Comparison of ENCODE assay signal across 13 cellular contexts in genomic region chr20:33516882-33517281, GRCh38. TPM values are rescaled to one million over a fixed set of nuclear protein-coding genes. Genes with fewer than 3 reads are reported as not detected.
DNase-seq lines count a peak whose midpoint lies in the region; ATAC-seq, FAIRE-seq and TF ChIP-seq lines count a peak whose summit lies in the region.
"Had no signal": no experiment of that assay in that cellular context is flagged by ENCODE, and none has a peak within 500 bp of the region (broad histone marks: within the 10 kb centered on the region; RNA-seq: fewer than 3 reads in every experiment).

No MANE protein-coding gene starts in this region.

- H2AFZ ChIP-seq in SK-N-SH (ENCODE audit: low read depth) = no peak overlapping the region

- no peaks in the 10 kb centered on the region for H3K36me3 ChIP-seq in SK-N-SH (replicated peaks in 1 of 2; ENCODE audit: control insufficient read depth in 1 of 2, insufficient read depth in 2 of 2, low read length in 1 of 2)
- H3K36me3 ChIP-seq in CD8-positive, alpha-beta T cell (ENCODE audit: insufficient read depth, low read length) = no peaks in the 10 kb centered on the region

- no peak for DNase-seq in Calu3
- DNase-seq in SK-N-SH = no peak
- DNase-seq in fibroblast of the aortic adventitia (ENCODE audit: low read depth) = peak; percentile 32
- no peak for DNase-seq in CD8-positive, alpha-beta T cell
- no peak for DNase-seq in H54 (ENCODE audit: insufficient read length, low spot score)
- no peak for DNase-seq in urothelium cell line (ENCODE audit: low spot score)
- no peak for DNase-seq in HCEC 1CT
- DNase-seq: activated CD4-positive, alpha-beta T cell treated with anti-CD3 and anti-CD28 coated beads, Interleukin-2, amount 50 U/mL, for 4 hours; activated naive CD4-positive, alpha-beta T cell treated with anti-CD3 and anti-CD28 coated beads, Interleukin-2, amount 10 ng/mL, durations not matched to agents 7 days and 5 days; effector CD8-positive, alpha-beta T cell; stimulated activated CD4-positive, alpha-beta T cell treated with anti-CD3 and anti-CD28 coated beads, Interleukin-4, amount 100 ng/mL, for 24 hours had no signal

- no peak overlapping the region for H3K4me2 ChIP-seq in SK-N-SH

- H3K9me3 ChIP-seq in SK-N-SH = no peaks in the 10 kb centered on the region
- H3K9me3 ChIP-seq in CD8-positive, alpha-beta T cell (ENCODE audit: low read length) = no peaks in the 10 kb centered on the region

- no peak overlapping the region for H3K4me3 Mint-ChIP-seq in Calu3 (ENCODE audit: low read depth, unreplicated experiment)
- no peak overlapping the region for H3K4me3 Mint-ChIP-seq in CD8-positive, alpha-beta T cell
- H3K4me3 Mint-ChIP-seq: activated naive CD4-positive, alpha-beta T cell treated with anti-CD3 and anti-CD28 coated beads, Interleukin-2, amount 10 ng/mL, durations not matched to agents 7 days and 5 days; neural crest cell had no signal

- no peaks in the 10 kb centered on the region for H3K27me3 ChIP-seq in SK-N-SH (ENCODE audit: insufficient read depth)
- H3K27me3 ChIP-seq in CD8-positive, alpha-beta T cell (ENCODE audit: insufficient read depth, low read length) = no peaks in the 10 kb centered on the region

- TF ChIP-seq EP300 in SK-N-SH (IDR thresholded peaks at IDR 0.05; ENCODE audit: borderline replicate concordance in 1 of 2, low read depth in 1 of 2, low read length in 1 of 2) = no peak

- H3K27ac ChIP-seq in 22Rv1 (peak overlapping the region; percentile 21; the same call in 1 of the 2 replicates), SK-N-SH (ENCODE audit: low read depth in 2 of 2, low read length in 1 of 2) (peak overlapping the region; percentile 18 to 20; a peak in 2 of 4 replicates)
- no peak overlapping the region for H3K27ac ChIP-seq in CD8-positive, alpha-beta T cell (ENCODE audit: low read depth, low read length)

- H3K9ac ChIP-seq in SK-N-SH = no peak overlapping the region

- peak overlapping the region; percentile 78 for H3K27ac Mint-ChIP-seq in Calu3 (ENCODE audit: unreplicated experiment)
- no peak overlapping the region for H3K27ac Mint-ChIP-seq in CD8-positive, alpha-beta T cell
- H3K27ac Mint-ChIP-seq: activated naive CD4-positive, alpha-beta T cell treated with anti-CD3 and anti-CD28 coated beads, Interleukin-2, amount 10 ng/mL, durations not matched to agents 7 days and 5 days had no signal

- 36% methylated on average over 1 of the region's 1 CpG for WGBS in SK-N-SH (ENCODE audit: low lambda C conversion rate)

- H3K4me3 ChIP-seq in SK-N-SH (ENCODE audit: low read depth in 2 of 2, low read length in 1 of 2) = no peak overlapping the region
- H3K4me3 ChIP-seq in fibroblast of the aortic adventitia (ENCODE audit: low read depth, low read length) = no peak overlapping the region
- H3K4me3 ChIP-seq in CD8-positive, alpha-beta T cell (ENCODE audit: low read depth, low read length) = no peak overlapping the region

- H3K27me3 Mint-ChIP-seq in Calu3 (ENCODE audit: unreplicated experiment) = no peaks in the 10 kb centered on the region
- no peaks in the 10 kb centered on the region for H3K27me3 Mint-ChIP-seq in CD8-positive, alpha-beta T cell (ENCODE audit: low read depth)
- H3K27me3 Mint-ChIP-seq: activated naive CD4-positive, alpha-beta T cell treated with anti-CD3 and anti-CD28 coated beads, Interleukin-2, amount 10 ng/mL, durations not matched to agents 7 days and 5 days had no signal

- H4K20me1 ChIP-seq in SK-N-SH (ENCODE audit: insufficient read depth) = peaks cover 5% of the 10 kb centered on the region

- no peak for FAIRE-seq in H54 (lab: Jason Lieb, UNC)
- FAIRE-seq in urothelium cell line (lab: Jason Lieb, UNC) = no peak

- H3K79me2 ChIP-seq in SK-N-SH (ENCODE audit: insufficient read depth) = peaks cover 73% of the 10 kb centered on the region

- TF ChIP-seq POLR2A in H54 (IDR thresholded peaks at IDR 0.05; ENCODE audit: low read depth, low read length) = no peak

- H3K4me1 ChIP-seq in SK-N-SH (ENCODE audit: control insufficient read depth in 1 of 2, insufficient read depth in 2 of 2, low read depth in 1 of 2, low read length in 1 of 2) = peaks cover 0 to 14% of the 10 kb centered on the region in 2 experiments; a peak in 1 of 4 replicates
- H3K4me1 ChIP-seq in CD8-positive, alpha-beta T cell (ENCODE audit: insufficient read depth, low read length) = no peaks in the 10 kb centered on the region

- no peaks in the 10 kb centered on the region for H3K9me2 ChIP-seq in SK-N-SH

- peaks cover 35% of the 10 kb centered on the region for H3K4me1 Mint-ChIP-seq in Calu3 (ENCODE audit: low read depth, unreplicated experiment)
- peaks cover 30% of the 10 kb centered on the region for H3K4me1 Mint-ChIP-seq in CD8-positive, alpha-beta T cell (ENCODE audit: low read depth)

- POLR2A ChIA-PET in SK-N-SH (lab: Yijun Ruan, JAX) = no interaction called here
- POLR2A ChIA-PET in CD8-positive, alpha-beta T cell (lab: Charles Lee) = no interaction called here

- TF ChIP-seq RAD21 in SK-N-SH (IDR thresholded peaks at IDR 0.05; ENCODE audit: low read length) = no peak

- TF ChIP-seq CTCF in 22Rv1 (IDR thresholded peaks at IDR 0.05) (no peak), Calu3 (IDR thresholded peaks at IDR 0.05; ENCODE audit: unreplicated experiment) (no peak), SK-N-SH (IDR thresholded peaks at IDR 0.05) (no peak), fibroblast of the aortic adventitia (IDR thresholded peaks at IDR 0.05; ENCODE audit: insufficient read depth, low read length) (no peak)
- TF ChIP-seq CTCF in CD8-positive, alpha-beta T cell (IDR thresholded peaks at IDR 0.05) = no peak

- CTCF ChIA-PET in Calu3 (lab: Charles Lee) = interaction anchor here (0.7 to 1.6 kb wide), 9 partner anchors 15 to 988 kb away, joined by 3 to 9 read pairs (median 3); partner anchors contain the start of gene ACTL10
- CTCF ChIA-PET in SK-N-SH (lab: Yijun Ruan, JAX) = interaction anchor here (0.8 to 1.0 kb wide), 3 partner anchors 8 to 79 kb away, joined by 3 to 5 read pairs (median 3); no protein-coding TSS in a partner anchor
- CTCF ChIA-PET in CD8-positive, alpha-beta T cell (lab: Charles Lee) = interaction anchor here (1.2 kb wide), 1 partner anchor 136 kb away, joined by 5 read pairs; no protein-coding TSS in a partner anchor

- H3K9me3 Mint-ChIP-seq in Calu3 (ENCODE audit: low read depth, unreplicated experiment) = no peaks in the 10 kb centered on the region
- H3K9me3 Mint-ChIP-seq in CD8-positive, alpha-beta T cell = no peaks in the 10 kb centered on the region
- H3K9me3 Mint-ChIP-seq: activated naive CD4-positive, alpha-beta T cell treated with anti-CD3 and anti-CD28 coated beads, Interleukin-2, amount 10 ng/mL, durations not matched to agents 7 days and 5 days; neural crest cell had no signal

- ATAC-seq in CD8-positive, alpha-beta T cell = no peak

- BruUV-seq in Calu3 (replicated peaks; lab: Mats Ljungman, UMichigan) = no TSS peak

- H3K36me3 Mint-ChIP-seq in Calu3 (ENCODE audit: insufficient read depth, unreplicated experiment) = no peaks in the 10 kb centered on the region
- peaks cover 3% of the 10 kb centered on the region for H3K36me3 Mint-ChIP-seq in CD8-positive, alpha-beta T cell
- H3K36me3 Mint-ChIP-seq: activated naive CD4-positive, alpha-beta T cell treated with anti-CD3 and anti-CD28 coated beads, Interleukin-2, amount 10 ng/mL, durations not matched to agents 7 days and 5 days had no signal

- intact Hi-C loops in Calu3 (cut with micrococcal nuclease; ENCODE audit: unreplicated experiment) = loop anchor here (5.0 kb wide), 1 partner anchor 135 kb away; no protein-coding TSS in a partner anchor
- intact Hi-C loops in CD8-positive, alpha-beta T cell (cut with DNase I, micrococcal nuclease) = no loop called here

- peaks cover 5% of the 10 kb centered on the region for H3F3A ChIP-seq in SK-N-SH (replicated peaks; ENCODE audit: insufficient read depth)

TF ChIP-seq in SK-N-SH, 30 proteins besides CTCF, POLR2A, EP300 and RAD21:
- no peak for TF ChIP-seq SMC3 (IDR thresholded peaks at IDR 0.05; ENCODE audit: low read depth, low read length)
- TF ChIP-seq GABPA (IDR thresholded peaks at IDR 0.05; ENCODE audit: low read depth) = no peak
- no peak for TF ChIP-seq PBX3 (IDR thresholded peaks at IDR 0.05)
- TF ChIP-seq, protein P1, sequence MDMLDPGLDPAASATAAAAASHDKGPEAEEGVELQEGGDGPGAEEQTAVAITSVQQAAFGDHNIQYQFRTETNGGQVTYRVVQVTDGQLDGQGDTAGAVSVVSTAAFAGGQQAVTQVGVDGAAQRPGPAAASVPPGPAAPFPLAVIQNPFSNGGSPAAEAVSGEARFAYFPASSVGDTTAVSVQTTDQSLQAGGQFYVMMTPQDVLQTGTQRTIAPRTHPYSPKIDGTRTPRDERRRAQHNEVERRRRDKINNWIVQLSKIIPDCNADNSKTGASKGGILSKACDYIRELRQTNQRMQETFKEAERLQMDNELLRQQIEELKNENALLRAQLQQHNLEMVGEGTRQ (IDR thresholded peaks at IDR 0.05; ENCODE audit: borderline replicate concordance, low read depth, low read length) = no peak
- TF ChIP-seq RCOR1 (IDR thresholded peaks at IDR 0.05; ENCODE audit: low read length) = no peak
- no peak for TF ChIP-seq MAX (IDR thresholded peaks at IDR 0.05; ENCODE audit: low read depth)
- TF ChIP-seq MEF2A (IDR thresholded peaks at IDR 0.05; ENCODE audit: borderline replicate concordance, low read depth) = no peak
- TF ChIP-seq RFX5 (IDR thresholded peaks at IDR 0.05; ENCODE audit: low read length) = no peak
- no peak for TF ChIP-seq NFIC (IDR thresholded peaks at IDR 0.05; ENCODE audit: borderline replicate concordance)
- TF ChIP-seq FOXM1 (IDR thresholded peaks at IDR 0.05; ENCODE audit: low read depth) = no peak
- no peak for TF ChIP-seq SIN3A (IDR thresholded peaks at IDR 0.05; ENCODE audit: borderline replicate concordance, low read depth, low read length)
- no peak for TF ChIP-seq TAF1 (IDR thresholded peaks at IDR 0.05; ENCODE audit: borderline replicate concordance, low read depth, low read length)

RNA-seq across cellular contexts. Expression of gene CBFA2T2, which starts 27.0 kb away (rescaled TPM):
- total RNA-seq in Calu3 (2022) (17.8 and 20.5 TPM in 2 replicates), fibroblast of the aortic adventitia (ENCODE audit: low replicate concordance) (7.6 and 11.7 TPM in 2 replicates)
- polyA plus RNA-seq in SK-N-SH (2012; rRNA removed) = 11.0 and 11.7 TPM in 2 replicates
- polyA plus RNA-seq in SK-N-SH (2012; cell fraction: cytosol; rRNA removed) = 6.2 and 9.3 TPM in 2 replicates
- polyA plus RNA-seq in SK-N-SH (2012; cell fraction: nucleus; rRNA removed) = 34.3 and 42.2 TPM in 2 replicates
- 10 to 100 TPM; 12.5 to 13.7 TPM for total RNA-seq in CD8-positive, alpha-beta T cell
